In the genomic region with DNA sequence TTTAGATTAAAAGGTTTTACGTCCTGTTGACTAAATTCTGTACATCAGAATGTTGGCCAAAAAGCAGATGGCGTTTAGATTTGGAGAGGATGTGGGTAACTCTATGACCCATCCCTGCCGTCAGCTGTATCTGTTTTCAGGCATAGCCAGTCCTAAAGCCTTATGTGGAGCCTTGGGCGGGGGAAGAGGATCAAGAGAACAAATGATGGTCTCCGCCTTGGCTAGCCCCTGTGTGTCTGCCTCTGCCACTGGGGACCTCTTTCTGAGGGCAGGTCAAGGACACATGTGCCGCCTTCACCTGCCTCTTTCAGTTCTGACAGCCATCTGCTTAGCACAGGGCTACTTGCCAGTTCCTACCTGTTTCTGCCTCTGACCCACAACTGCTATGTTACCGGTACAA, we compare ENCODE assay signal across 17 cellular contexts. TPM values are rescaled to one million over a fixed set of nuclear protein-coding genes. Genes with fewer than 3 reads are reported as not detected.
DNase-seq lines count a peak whose midpoint lies in the region; ATAC-seq lines count a peak whose summit lies in the region.
"Had no signal": no experiment of that assay in that cellular context is flagged by ENCODE, and none has a peak within 500 bp of the region (broad histone marks: within the 10 kb centered on the region; RNA-seq: fewer than 3 reads in every experiment).

No MANE protein-coding gene starts in this region.

- ATAC-seq in naive thymus-derived CD8-positive, alpha-beta T cell, result peak in 1 of 2 donors; percentile 70
- ATAC-seq in Right ventricle myocardium superior (ENCODE audit: poor library complexity), result no peak
- ATAC-seq: left ventricle myocardium superior, psoas muscle had no signal

- CTCF ChIA-PET in CD4-positive, alpha-beta memory T cell (lab: Charles Lee; ENCODE audit: partially characterized antibody), result interaction anchor here (8.8 kb wide), 1 partner anchor 161 kb away, joined by 249 read pairs; no protein-coding TSS in a partner anchor

- intact Hi-C loops in CD4-positive, alpha-beta memory T cell (cut with micrococcal nuclease), result no loop called here
- intact Hi-C loops in Right ventricle myocardium superior (cut with DNase I), result no loop called here

- peaks cover 8 to 14% (median 11%) of the 10 kb centered on the region in 4 donors for H3K4me1 Mint-ChIP-seq in CD4-positive, alpha-beta memory T cell
- peaks cover 4 to 13% (median 9%) of the 10 kb centered on the region in 4 donors for H3K4me1 Mint-ChIP-seq in naive thymus-derived CD8-positive, alpha-beta T cell

- no peaks in the 10 kb centered on the region for H3K9me3 Mint-ChIP-seq in CD4-positive, alpha-beta memory T cell
- peaks cover 0 to 1% (median 0%) of the 10 kb centered on the region in 9 donors for H3K9me3 Mint-ChIP-seq in naive thymus-derived CD8-positive, alpha-beta T cell

- H3K36me3 ChIP-seq in CD4-positive, alpha-beta memory T cell (ENCODE audit: insufficient read depth, low read length), result peaks cover 3% of the 10 kb centered on the region
- H3K36me3 ChIP-seq in SJCRH30, result peaks cover 66% of the 10 kb centered on the region

- peak; percentile 64 to 82 (median 68) for DNase-seq in CD4-positive, alpha-beta memory T cell
- DNase-seq in T-helper 22 cell (ENCODE audit: low read depth) (peak; percentile 16), activated T-helper 1 cell treated with Interleukin-2 at 50 U/mL for 16 hours (ENCODE audit: low read depth) (peak; percentile 25), Right ventricle myocardium superior (no peak), NCI-H2171 (lab: John Stamatoyannopoulos, UW) (no peak), ureter (ENCODE audit: low spot score) (no peak), SJCRH30 (no peak)
- DNase-seq in naive thymus-derived CD8-positive, alpha-beta T cell, result peak in 5 of 10 donors; percentile 13 to 24 (median 21)
- DNase-seq: DMS53, foreskin fibroblast, KBM-7, left ventricle myocardium superior, NCI-H1105 treated with DMSO at 0.1 percent for 48 hours, NCI-H2227 treated with DMSO at 0.1 percent for 48 hours, psoas muscle had no signal

- H3K9me3 ChIP-seq in CD4-positive, alpha-beta memory T cell (ENCODE audit: control insufficient read depth in 1 of 2, low read length in 2 of 2), result no peaks in the 10 kb centered on the region
- H3K9me3 ChIP-seq in SJCRH30 (replicated peaks), result no peaks in the 10 kb centered on the region
- H3K9me3 ChIP-seq: psoas muscle had no signal

- peak overlapping the region in 1 of 2 donors; percentile 7 for H3K4me3 ChIP-seq in CD4-positive, alpha-beta memory T cell (ENCODE audit: low read length in 2 of 2)
- no peak overlapping the region for H3K4me3 ChIP-seq in SJCRH30
- H3K4me3 ChIP-seq: psoas muscle had no signal

- peaks cover 16% of the 10 kb centered on the region for H3K4me1 ChIP-seq in CD4-positive, alpha-beta memory T cell (ENCODE audit: insufficient read depth, low read length)
- no peaks in the 10 kb centered on the region for H3K4me1 ChIP-seq in SJCRH30
- H3K4me1 ChIP-seq: psoas muscle had no signal

- H3K27ac ChIP-seq in CD4-positive, alpha-beta memory T cell (ENCODE audit: low read depth, low read length), result peak overlapping the region; percentile 28
- H3K27ac ChIP-seq in SJCRH30, result no peak overlapping the region
- H3K27ac ChIP-seq: HL-60, psoas muscle, VCaP had no signal

- H3K36me3 Mint-ChIP-seq in CD4-positive, alpha-beta memory T cell, result peaks cover 20 to 28% of the 10 kb centered on the region in 2 donors
- H3K36me3 Mint-ChIP-seq in naive thymus-derived CD8-positive, alpha-beta T cell, result peaks cover 0 to 61% (median 6%) of the 10 kb centered on the region in 3 donors

- no peaks in the 10 kb centered on the region for H3K27me3 ChIP-seq in CD4-positive, alpha-beta memory T cell (ENCODE audit: insufficient read depth, low read length)
- no peaks in the 10 kb centered on the region for H3K27me3 ChIP-seq in SJCRH30

- no peaks in the 10 kb centered on the region for H3K27me3 Mint-ChIP-seq in CD4-positive, alpha-beta memory T cell
- H3K27me3 Mint-ChIP-seq in naive thymus-derived CD8-positive, alpha-beta T cell, result no peaks in the 10 kb centered on the region

- POLR2A ChIA-PET in CD4-positive, alpha-beta memory T cell (lab: Charles Lee; ENCODE audit: partially characterized antibody), result interaction anchor here (3.7 kb wide), 1 partner anchor 24 kb away, joined by 13 read pairs; the partner anchor contains the start of gene PDSS1
- POLR2A ChIA-PET in naive thymus-derived CD8-positive, alpha-beta T cell (lab: Charles Lee), result no interaction called here

- H3K27ac Mint-ChIP-seq in CD4-positive, alpha-beta memory T cell, result peak overlapping the region; percentile 88 to 97 (median 94)
- H3K27ac Mint-ChIP-seq in naive thymus-derived CD8-positive, alpha-beta T cell, result peak overlapping the region in 9 of 10 donors; percentile 58 to 91 (median 77)

- H3K4me3 Mint-ChIP-seq in CD4-positive, alpha-beta memory T cell, result peak overlapping the region in 7 of 8 donors; percentile 19 to 70 (median 53)
- H3K4me3 Mint-ChIP-seq in naive thymus-derived CD8-positive, alpha-beta T cell, result peak overlapping the region in 2 of 10 donors; percentile 20 to 24

RNA-seq across cellular contexts. Expression of gene PDSS1, which starts 24.1 kb away (rescaled TPM):
- total RNA-seq in CD4-positive, alpha-beta memory T cell, result 1 to 10 TPM; 3.1 to 3.3 TPM
- polyA plus RNA-seq in CD4-positive, alpha-beta memory T cell, result 1 to 10 TPM; 2.5 to 4.5 TPM
- 1 to 10 TPM; 5.4 to 6.0 TPM for total RNA-seq in naive thymus-derived CD8-positive, alpha-beta T cell
- polyA plus RNA-seq in naive thymus-derived CD8-positive, alpha-beta T cell, result 1 to 10 TPM; 2.9 to 3.9 (median 3.8) TPM
- 4.5 TPM for total RNA-seq in Right ventricle myocardium superior
- total RNA-seq in ureter, result 8.8 TPM
- 31.8 and 33.2 TPM in 2 replicates for total RNA-seq in SJCRH30 (2014; rRNA removed; shearing (Covaris generic))

Comparison
In these comparisons a context has a peak if more than half of its experiments do, and no peak if none do; other contexts are left out.
1. DNase-seq: peak in CD4-positive, alpha-beta memory T cell (5 of 5), T-helper 22 cell (single experiment) and activated T-helper 1 cell treated with Interleukin-2 at 50 U/mL for 16 hours (single experiment); none in Right ventricle myocardium superior (single experiment), NCI-H2171 (single experiment), ureter (single experiment) and SJCRH30 (0 of 2).